ENCODE assay signal across 1 cellular context in the genomic region with DNA sequence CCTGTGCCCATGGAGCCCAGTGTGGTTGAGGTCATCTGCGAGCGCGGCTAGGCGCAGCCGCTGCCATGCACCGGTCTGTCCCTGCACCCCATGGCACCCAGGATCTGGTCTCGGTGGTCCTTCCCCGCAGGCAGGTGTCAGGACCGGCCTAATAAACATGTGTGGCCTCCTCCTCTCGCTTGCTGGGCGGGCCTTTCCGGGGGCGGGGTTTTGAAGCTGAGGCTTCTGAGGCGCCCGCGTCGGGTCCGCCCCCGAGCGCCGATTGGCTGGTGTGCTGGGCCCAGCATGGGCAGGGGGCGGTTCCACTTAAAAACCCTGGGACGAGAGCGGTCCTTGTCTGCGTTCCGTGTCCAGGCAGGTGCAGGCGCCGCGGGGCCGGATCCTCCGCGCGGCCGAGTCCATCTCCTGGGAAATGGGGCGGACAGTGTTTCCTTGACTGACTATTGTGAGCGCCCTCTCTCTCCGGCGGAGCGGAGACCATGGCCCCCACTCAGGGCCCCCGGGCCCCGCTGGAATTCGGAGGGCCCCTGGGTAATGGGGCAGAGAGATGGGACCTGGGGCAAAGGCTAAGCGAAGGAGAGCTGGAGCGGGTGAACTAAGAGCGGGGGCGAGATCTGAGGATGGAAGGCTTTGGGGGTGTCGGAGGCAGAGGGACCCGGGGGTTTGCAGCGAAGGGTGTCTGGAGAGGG.
TF ChIP-seq lines count a peak whose summit lies in the region.

A gene (plus strand): TSS at position 336 of the 689 bp plus-strand sequence. CDS start 144 bp downstream, at position 480.

TF ChIP-seq in HepG2, 621 proteins besides CTCF, POLR2A, EP300 and RAD21 (continued from another document and continues in another):
- TF ChIP-seq, protein P1, sequence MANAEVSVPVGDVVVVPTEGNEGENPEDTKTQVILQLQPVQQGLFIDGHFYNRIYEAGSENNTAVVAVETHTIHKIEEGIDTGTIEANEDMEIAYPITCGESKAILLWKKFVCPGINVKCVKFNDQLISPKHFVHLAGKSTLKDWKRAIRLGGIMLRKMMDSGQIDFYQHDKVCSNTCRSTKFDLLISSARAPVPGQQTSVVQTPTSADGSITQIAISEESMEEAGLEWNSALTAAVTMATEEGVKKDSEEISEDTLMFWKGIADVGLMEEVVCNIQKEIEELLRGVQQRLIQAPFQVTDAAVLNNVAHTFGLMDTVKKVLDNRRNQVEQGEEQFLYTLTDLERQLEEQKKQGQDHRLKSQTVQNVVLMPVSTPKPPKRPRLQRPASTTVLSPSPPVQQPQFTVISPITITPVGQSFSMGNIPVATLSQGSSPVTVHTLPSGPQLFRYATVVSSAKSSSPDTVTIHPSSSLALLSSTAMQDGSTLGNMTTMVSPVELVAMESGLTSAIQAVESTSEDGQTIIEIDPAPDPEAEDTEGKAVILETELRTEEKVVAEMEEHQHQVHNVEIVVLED (CRISPR knock-in tag; IDR thresholded peaks at IDR 0.05; ENCODE audit: borderline replicate concordance): 0 out of 2 replicates have a peak, but pooled peaks have one; percentile 34
- TF ChIP-seq ZNF781 (CRISPR knock-in tag; IDR thresholded peaks at IDR 0.05; ENCODE audit: borderline replicate concordance, not compliant biosample characterization) (peak; percentile 94), ISL2 (CRISPR knock-in tag; IDR thresholded peaks at IDR 0.05) (peak; percentile 61), ZNF878 (CRISPR knock-in tag; IDR thresholded peaks at IDR 0.05) (no peak), ZFYVE20 (CRISPR knock-in tag; IDR thresholded peaks at IDR 0.05; ENCODE audit: borderline replicate concordance, low read depth) (no peak), ATF7-NPFF (CRISPR knock-in tag; IDR thresholded peaks at IDR 0.05; ENCODE audit: low read depth) (peak; percentile 73; the same call in 1 of the 2 replicates), ZNF484 (CRISPR knock-in tag; IDR thresholded peaks at IDR 0.05; ENCODE audit: borderline replicate concordance, low read depth) (no peak), ZNF678 (CRISPR knock-in tag; IDR thresholded peaks at IDR 0.05) (peak; percentile 45; the same call in 1 of the 2 replicates), RBM22 (optimal IDR thresholded peaks at IDR 0.05; ENCODE audit: low read length) (peak; percentile 96), KLF15 (CRISPR knock-in tag; IDR thresholded peaks at IDR 0.05; ENCODE audit: borderline replicate concordance) (peak; percentile 91; the same call in 1 of the 2 replicates), SP4 (CRISPR knock-in tag; IDR thresholded peaks at IDR 0.05) (peak; percentile 81), SIN3A (IDR thresholded peaks at IDR 0.05; ENCODE audit: borderline replicate concordance, low read depth, low read length) (peak; percentile 87; the same call in 1 of the 2 replicates), SRF (IDR thresholded peaks at IDR 0.05; ENCODE audit: low read depth, low read length) (peak; percentile 6; the same call in 1 of the 2 replicates), HMG20B (CRISPR knock-in tag; conservative IDR thresholded peaks at IDR 0.05) (no peak), FOSL1 (CRISPR knock-in tag; IDR thresholded peaks at IDR 0.05; ENCODE audit: borderline replicate concordance) (no peak), NRL (CRISPR knock-in tag; IDR thresholded peaks at IDR 0.05; ENCODE audit: borderline replicate concordance) (no peak), TARDBP (CRISPR knock-in tag; IDR thresholded peaks at IDR 0.05) (peak; percentile 57; the same call in 1 of the 2 replicates), NR2C2 (CRISPR knock-in tag; IDR thresholded peaks at IDR 0.05; ENCODE audit: borderline replicate concordance) (0 out of 2 replicates have a peak, but pooled peaks have one; percentile 25), GABPA (IDR thresholded peaks at IDR 0.05; ENCODE audit: low read depth, low read length) (no peak), GABPA (CRISPR knock-in tag; IDR thresholded peaks at IDR 0.05; ENCODE audit: low read depth) (peak; percentile 44; the same call in 1 of the 2 replicates), ZSCAN30 (CRISPR knock-in tag; IDR thresholded peaks at IDR 0.05) (0 out of 2 replicates have a peak, but pooled peaks have one; percentile 50), MAF1 (CRISPR knock-in tag; IDR thresholded peaks at IDR 0.05; ENCODE audit: borderline replicate concordance) (no peak; the same call in none of the 2 replicates), ZNF530 (CRISPR knock-in tag; IDR thresholded peaks at IDR 0.05; ENCODE audit: low read depth) (no peak), ZNF564 (CRISPR knock-in tag; IDR thresholded peaks at IDR 0.05) (0 out of 2 replicates have a peak, but pooled peaks have one; percentile 59), EED (CRISPR knock-in tag; IDR thresholded peaks at IDR 0.05) (0 out of 2 replicates have a peak, but pooled peaks have one; percentile 53)
- TF ChIP-seq, protein P2, sequence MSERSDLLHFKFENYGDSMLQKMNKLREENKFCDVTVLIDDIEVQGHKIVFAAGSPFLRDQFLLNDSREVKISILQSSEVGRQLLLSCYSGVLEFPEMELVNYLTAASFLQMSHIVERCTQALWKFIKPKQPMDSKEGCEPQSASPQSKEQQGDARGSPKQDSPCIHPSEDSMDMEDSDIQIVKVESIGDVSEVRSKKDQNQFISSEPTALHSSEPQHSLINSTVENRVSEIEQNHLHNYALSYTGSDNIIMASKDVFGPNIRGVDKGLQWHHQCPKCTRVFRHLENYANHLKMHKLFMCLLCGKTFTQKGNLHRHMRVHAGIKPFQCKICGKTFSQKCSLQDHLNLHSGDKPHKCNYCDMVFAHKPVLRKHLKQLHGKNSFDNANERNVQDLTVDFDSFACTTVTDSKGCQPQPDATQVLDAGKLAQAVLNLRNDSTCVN (CRISPR knock-in tag; IDR thresholded peaks at IDR 0.05; ENCODE audit: borderline replicate concordance): 0 out of 2 replicates have a peak, but pooled peaks have one; percentile 83
- TF ChIP-seq, protein P3, sequence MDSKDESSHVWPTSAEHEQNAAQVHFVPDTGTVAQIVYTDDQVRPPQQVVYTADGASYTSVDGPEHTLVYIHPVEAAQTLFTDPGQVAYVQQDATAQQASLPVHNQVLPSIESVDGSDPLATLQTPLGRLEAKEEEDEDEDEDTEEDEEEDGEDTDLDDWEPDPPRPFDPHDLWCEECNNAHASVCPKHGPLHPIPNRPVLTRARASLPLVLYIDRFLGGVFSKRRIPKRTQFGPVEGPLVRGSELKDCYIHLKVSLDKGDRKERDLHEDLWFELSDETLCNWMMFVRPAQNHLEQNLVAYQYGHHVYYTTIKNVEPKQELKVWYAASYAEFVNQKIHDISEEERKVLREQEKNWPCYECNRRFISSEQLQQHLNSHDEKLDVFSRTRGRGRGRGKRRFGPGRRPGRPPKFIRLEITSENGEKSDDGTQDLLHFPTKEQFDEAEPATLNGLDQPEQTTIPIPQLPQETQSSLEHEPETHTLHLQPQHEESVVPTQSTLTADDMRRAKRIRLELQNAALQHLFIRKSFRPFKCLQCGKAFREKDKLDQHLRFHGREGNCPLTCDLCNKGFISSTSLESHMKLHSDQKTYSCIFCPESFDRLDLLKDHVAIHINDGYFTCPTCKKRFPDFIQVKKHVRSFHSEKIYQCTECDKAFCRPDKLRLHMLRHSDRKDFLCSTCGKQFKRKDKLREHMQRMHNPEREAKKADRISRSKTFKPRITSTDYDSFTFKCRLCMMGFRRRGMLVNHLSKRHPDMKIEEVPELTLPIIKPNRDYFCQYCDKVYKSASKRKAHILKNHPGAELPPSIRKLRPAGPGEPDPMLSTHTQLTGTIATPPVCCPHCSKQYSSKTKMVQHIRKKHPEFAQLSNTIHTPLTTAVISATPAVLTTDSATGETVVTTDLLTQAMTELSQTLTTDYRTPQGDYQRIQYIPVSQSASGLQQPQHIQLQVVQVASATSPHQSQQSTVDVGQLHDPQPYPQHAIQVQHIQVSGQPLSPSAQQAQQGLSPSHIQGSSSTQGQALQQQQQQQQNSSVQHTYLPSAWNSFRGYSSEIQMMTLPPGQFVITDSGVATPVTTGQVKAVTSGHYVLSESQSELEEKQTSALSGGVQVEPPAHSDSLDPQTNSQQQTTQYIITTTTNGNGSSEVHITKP (CRISPR knock-in tag; IDR thresholded peaks at IDR 0.05; ENCODE audit: low read depth): peak; percentile 69
- TF ChIP-seq, protein P4, sequence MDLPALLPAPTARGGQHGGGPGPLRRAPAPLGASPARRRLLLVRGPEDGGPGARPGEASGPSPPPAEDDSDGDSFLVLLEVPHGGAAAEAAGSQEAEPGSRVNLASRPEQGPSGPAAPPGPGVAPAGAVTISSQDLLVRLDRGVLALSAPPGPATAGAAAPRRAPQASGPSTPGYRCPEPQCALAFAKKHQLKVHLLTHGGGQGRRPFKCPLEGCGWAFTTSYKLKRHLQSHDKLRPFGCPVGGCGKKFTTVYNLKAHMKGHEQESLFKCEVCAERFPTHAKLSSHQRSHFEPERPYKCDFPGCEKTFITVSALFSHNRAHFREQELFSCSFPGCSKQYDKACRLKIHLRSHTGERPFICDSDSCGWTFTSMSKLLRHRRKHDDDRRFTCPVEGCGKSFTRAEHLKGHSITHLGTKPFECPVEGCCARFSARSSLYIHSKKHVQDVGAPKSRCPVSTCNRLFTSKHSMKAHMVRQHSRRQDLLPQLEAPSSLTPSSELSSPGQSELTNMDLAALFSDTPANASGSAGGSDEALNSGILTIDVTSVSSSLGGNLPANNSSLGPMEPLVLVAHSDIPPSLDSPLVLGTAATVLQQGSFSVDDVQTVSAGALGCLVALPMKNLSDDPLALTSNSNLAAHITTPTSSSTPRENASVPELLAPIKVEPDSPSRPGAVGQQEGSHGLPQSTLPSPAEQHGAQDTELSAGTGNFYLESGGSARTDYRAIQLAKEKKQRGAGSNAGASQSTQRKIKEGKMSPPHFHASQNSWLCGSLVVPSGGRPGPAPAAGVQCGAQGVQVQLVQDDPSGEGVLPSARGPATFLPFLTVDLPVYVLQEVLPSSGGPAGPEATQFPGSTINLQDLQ (CRISPR knock-in tag; IDR thresholded peaks at IDR 0.05): no peak
- TF ChIP-seq, protein P5, sequence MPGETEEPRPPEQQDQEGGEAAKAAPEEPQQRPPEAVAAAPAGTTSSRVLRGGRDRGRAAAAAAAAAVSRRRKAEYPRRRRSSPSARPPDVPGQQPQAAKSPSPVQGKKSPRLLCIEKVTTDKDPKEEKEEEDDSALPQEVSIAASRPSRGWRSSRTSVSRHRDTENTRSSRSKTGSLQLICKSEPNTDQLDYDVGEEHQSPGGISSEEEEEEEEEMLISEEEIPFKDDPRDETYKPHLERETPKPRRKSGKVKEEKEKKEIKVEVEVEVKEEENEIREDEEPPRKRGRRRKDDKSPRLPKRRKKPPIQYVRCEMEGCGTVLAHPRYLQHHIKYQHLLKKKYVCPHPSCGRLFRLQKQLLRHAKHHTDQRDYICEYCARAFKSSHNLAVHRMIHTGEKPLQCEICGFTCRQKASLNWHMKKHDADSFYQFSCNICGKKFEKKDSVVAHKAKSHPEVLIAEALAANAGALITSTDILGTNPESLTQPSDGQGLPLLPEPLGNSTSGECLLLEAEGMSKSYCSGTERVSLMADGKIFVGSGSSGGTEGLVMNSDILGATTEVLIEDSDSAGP (CRISPR knock-in tag; IDR thresholded peaks at IDR 0.05; ENCODE audit: borderline replicate concordance): peak; percentile 53
- TF ChIP-seq, protein P6, sequence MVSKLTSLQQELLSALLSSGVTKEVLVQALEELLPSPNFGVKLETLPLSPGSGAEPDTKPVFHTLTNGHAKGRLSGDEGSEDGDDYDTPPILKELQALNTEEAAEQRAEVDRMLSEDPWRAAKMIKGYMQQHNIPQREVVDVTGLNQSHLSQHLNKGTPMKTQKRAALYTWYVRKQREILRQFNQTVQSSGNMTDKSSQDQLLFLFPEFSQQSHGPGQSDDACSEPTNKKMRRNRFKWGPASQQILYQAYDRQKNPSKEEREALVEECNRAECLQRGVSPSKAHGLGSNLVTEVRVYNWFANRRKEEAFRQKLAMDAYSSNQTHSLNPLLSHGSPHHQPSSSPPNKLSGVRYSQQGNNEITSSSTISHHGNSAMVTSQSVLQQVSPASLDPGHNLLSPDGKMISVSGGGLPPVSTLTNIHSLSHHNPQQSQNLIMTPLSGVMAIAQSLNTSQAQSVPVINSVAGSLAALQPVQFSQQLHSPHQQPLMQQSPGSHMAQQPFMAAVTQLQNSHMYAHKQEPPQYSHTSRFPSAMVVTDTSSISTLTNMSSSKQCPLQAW (CRISPR knock-in tag; IDR thresholded peaks at IDR 0.05): peak; percentile 62; the same call in 1 of the 2 replicates
- TF ChIP-seq, protein P7, sequence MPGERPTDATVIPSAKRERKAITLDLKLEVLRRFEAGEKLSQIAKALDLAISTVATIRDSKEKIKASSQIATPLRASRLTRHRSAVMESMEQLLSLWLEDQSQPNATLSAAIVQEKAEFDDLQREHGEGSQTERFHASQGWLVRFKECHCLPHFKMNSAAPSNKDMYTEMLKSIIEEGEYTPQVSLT (CRISPR knock-in tag; IDR thresholded peaks at IDR 0.05; ENCODE audit: borderline replicate concordance, low read depth): no peak
- TF ChIP-seq, protein P8, sequence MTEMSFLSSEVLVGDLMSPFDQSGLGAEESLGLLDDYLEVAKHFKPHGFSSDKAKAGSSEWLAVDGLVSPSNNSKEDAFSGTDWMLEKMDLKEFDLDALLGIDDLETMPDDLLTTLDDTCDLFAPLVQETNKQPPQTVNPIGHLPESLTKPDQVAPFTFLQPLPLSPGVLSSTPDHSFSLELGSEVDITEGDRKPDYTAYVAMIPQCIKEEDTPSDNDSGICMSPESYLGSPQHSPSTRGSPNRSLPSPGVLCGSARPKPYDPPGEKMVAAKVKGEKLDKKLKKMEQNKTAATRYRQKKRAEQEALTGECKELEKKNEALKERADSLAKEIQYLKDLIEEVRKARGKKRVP (CRISPR knock-in tag; IDR thresholded peaks at IDR 0.05): no peak; a peak in 1 of 4 replicates
- TF ChIP-seq, protein P9, sequence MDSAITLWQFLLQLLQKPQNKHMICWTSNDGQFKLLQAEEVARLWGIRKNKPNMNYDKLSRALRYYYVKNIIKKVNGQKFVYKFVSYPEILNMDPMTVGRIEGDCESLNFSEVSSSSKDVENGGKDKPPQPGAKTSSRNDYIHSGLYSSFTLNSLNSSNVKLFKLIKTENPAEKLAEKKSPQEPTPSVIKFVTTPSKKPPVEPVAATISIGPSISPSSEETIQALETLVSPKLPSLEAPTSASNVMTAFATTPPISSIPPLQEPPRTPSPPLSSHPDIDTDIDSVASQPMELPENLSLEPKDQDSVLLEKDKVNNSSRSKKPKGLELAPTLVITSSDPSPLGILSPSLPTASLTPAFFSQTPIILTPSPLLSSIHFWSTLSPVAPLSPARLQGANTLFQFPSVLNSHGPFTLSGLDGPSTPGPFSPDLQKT (CRISPR knock-in tag; IDR thresholded peaks at IDR 0.05; ENCODE audit: borderline replicate concordance): 0 out of 2 replicates have a peak, but pooled peaks have one; percentile 46
- TF ChIP-seq, protein P10, sequence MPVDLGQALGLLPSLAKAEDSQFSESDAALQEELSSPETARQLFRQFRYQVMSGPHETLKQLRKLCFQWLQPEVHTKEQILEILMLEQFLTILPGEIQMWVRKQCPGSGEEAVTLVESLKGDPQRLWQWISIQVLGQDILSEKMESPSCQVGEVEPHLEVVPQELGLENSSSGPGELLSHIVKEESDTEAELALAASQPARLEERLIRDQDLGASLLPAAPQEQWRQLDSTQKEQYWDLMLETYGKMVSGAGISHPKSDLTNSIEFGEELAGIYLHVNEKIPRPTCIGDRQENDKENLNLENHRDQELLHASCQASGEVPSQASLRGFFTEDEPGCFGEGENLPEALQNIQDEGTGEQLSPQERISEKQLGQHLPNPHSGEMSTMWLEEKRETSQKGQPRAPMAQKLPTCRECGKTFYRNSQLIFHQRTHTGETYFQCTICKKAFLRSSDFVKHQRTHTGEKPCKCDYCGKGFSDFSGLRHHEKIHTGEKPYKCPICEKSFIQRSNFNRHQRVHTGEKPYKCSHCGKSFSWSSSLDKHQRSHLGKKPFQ (CRISPR knock-in tag; IDR thresholded peaks at IDR 0.05; ENCODE audit: insufficient replicate concordance): no peak
